1 cellular context compared by ENCODE assay signal in genomic region chr16:83973581-83974385, GRCh38.
TF ChIP-seq lines count a peak whose summit lies in the region.

No MANE protein-coding gene starts in this region.

TF ChIP-seq in HepG2, 621 proteins besides CTCF, POLR2A, EP300 and RAD21:
- TF ChIP-seq SP4 (CRISPR knock-in tag; IDR thresholded peaks at IDR 0.05) (no peak), ZKSCAN1 (IDR thresholded peaks at IDR 0.05; ENCODE audit: low read length) (peak; percentile 66; the same call in 1 of the 2 replicates), ZNF451 (CRISPR knock-in tag; IDR thresholded peaks at IDR 0.05) (no peak)
